In the genomic region with DNA sequence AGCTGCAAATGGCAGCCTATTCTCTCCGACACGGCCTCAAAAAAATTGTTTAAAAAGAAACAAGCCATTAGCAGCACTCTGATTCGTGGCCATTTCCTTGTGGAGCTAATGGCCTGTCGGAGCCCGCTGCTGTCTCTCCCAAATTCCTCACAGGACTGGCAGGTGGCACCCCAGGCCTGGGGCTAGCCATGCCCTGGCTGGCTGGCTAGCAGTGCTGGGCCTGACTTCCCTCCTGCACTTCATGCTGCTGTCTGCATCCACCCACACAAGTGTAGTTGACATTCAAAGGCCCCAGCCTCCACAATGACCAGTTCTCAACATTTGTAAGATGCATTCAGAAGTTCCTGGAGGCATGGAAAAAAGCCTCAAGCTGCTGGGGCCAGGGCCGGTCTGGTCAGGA, we compare ENCODE assay signal across 17 cellular contexts.
DNase-seq lines count a peak whose midpoint lies in the region; ATAC-seq, FAIRE-seq and TF ChIP-seq lines count a peak whose summit lies in the region.
"Had no signal": no experiment of that assay in that cellular context is flagged by ENCODE, and none has a peak within 500 bp of the region (broad histone marks: within the 10 kb centered on the region; RNA-seq: fewer than 3 reads in every experiment).

No MANE protein-coding gene starts in this region.

- intact Hi-C loops in left lung (cut with DNase I) = no loop called here

- H3K23ac ChIP-seq in H9 (ENCODE audit: insufficient read length, low read depth, low read length) (no peak overlapping the region), H1 (ENCODE audit: insufficient read length) (no peak overlapping the region)

- H3K18ac ChIP-seq in H9 (ENCODE audit: insufficient read length, low read depth, low read length) = no peak overlapping the region
- no peak overlapping the region for H3K18ac ChIP-seq in H1 (ENCODE audit: extremely low read depth, low read length)

- H4K8ac ChIP-seq in H9 (replicated peaks; ENCODE audit: insufficient read length, low read depth, low read length) (no peak overlapping the region), H1 (ENCODE audit: extremely low read depth, insufficient read depth, low read length) (no peak overlapping the region)

- no peak overlapping the region for H4K5ac ChIP-seq in H9 (ENCODE audit: insufficient read length, low read depth, low read length)
- H4K5ac ChIP-seq in H1 (ENCODE audit: insufficient read length, low read depth, low read length) = no peak overlapping the region

- peak overlapping the region; percentile 16 to 53 (median 21); a peak in 3 of 7 replicates for H3K27ac Mint-ChIP-seq in H9
- H3K27ac Mint-ChIP-seq: activated naive CD4-positive, alpha-beta T cell treated with anti-CD3 and anti-CD28 coated beads, Interleukin-2, amount 10 ng/mL, durations not matched to agents 7 days and 5 days; CD4-positive, alpha-beta T cell; stimulated activated naive CD8-positive, alpha-beta T cell treated with anti-CD3 and anti-CD28 coated beads, Interleukin-15, Interleukin-2, amounts not matched to agents 100 ng/mL and 50 ng/mL, for 24 hours had no signal

- H4K91ac ChIP-seq in H9 (ENCODE audit: insufficient read length, low read depth, low read length) = no peak overlapping the region
- no peak overlapping the region for H4K91ac ChIP-seq in H1 (replicated peaks; ENCODE audit: insufficient read length, low read length)

- H3K9ac ChIP-seq in H9 (ENCODE audit: extremely low read depth, insufficient read length, low read length) (no peak overlapping the region), H1 (replicated peaks in 1 of 4; ENCODE audit: extremely low read depth in 1 of 4, low read depth in 3 of 4, low read length in 3 of 4) (no peak overlapping the region)

- H3K36me3 Mint-ChIP-seq in H9 (ENCODE audit: insufficient read depth in 1 of 3, low read depth in 3 of 3) = peaks cover 4 to 17% (median 5%) of the 10 kb centered on the region in 3 experiments
- H3K36me3 Mint-ChIP-seq: activated naive CD4-positive, alpha-beta T cell treated with anti-CD3 and anti-CD28 coated beads, Interleukin-2, amount 10 ng/mL, durations not matched to agents 7 days and 5 days had no signal

- H2AK5ac ChIP-seq in H9 (ENCODE audit: insufficient read length, low read length) (no peak overlapping the region), H1 (ENCODE audit: low read depth, low read length) (no peak overlapping the region)

- H3K4me3 ChIP-seq in H1 (ENCODE audit: extremely low read depth in 1 of 4, insufficient read depth in 2 of 4, low read depth in 3 of 4, low read length in 4 of 4) = no peak overlapping the region
- H3K4me3 ChIP-seq in left lung = no peak overlapping the region
- H3K4me3 ChIP-seq: vagina had no signal

- H3K9me3 Mint-ChIP-seq in H9 = no peaks in the 10 kb centered on the region
- H3K9me3 Mint-ChIP-seq: activated naive CD4-positive, alpha-beta T cell treated with anti-CD3 and anti-CD28 coated beads, Interleukin-2, amount 10 ng/mL, durations not matched to agents 7 days and 5 days; CD4-positive, alpha-beta T cell; stimulated activated naive CD8-positive, alpha-beta T cell treated with anti-CD3 and anti-CD28 coated beads, Interleukin-15, Interleukin-2, amounts not matched to agents 100 ng/mL and 50 ng/mL, for 24 hours had no signal

- FAIRE-seq in H1 (lab: Jason Lieb, UNC) = no peak
- FAIRE-seq: HTR-8/SVneo had no signal

- CTCF ChIA-PET in H1 (lab: Charles Lee; ENCODE audit: partially characterized antibody) = interaction anchor here (0.7 to 2.4 kb wide), 6 partner anchors 9 to 171 kb away, joined by 3 to 9 read pairs (median 4); no protein-coding TSS in a partner anchor

- no peak overlapping the region for H3T11ph ChIP-seq in H9 (ENCODE audit: low read length)

- no peak overlapping the region for H3K4me3 Mint-ChIP-seq in H9
- H3K4me3 Mint-ChIP-seq: activated naive CD4-positive, alpha-beta T cell treated with anti-CD3 and anti-CD28 coated beads, Interleukin-2, amount 10 ng/mL, durations not matched to agents 7 days and 5 days; CD4-positive, alpha-beta T cell; stimulated activated naive CD8-positive, alpha-beta T cell treated with anti-CD3 and anti-CD28 coated beads, Interleukin-15, Interleukin-2, amounts not matched to agents 100 ng/mL and 50 ng/mL, for 24 hours had no signal

- POLR2A ChIA-PET in H1 (lab: Charles Lee; ENCODE audit: partially characterized antibody) = interaction anchor here (1.0 to 1.5 kb wide), 3 partner anchors 9 to 37 kb away, joined by 3 read pairs; no protein-coding TSS in a partner anchor

- H3K4me1 Mint-ChIP-seq in H9 = peaks cover 52 to 55% of the 10 kb centered on the region in 2 experiments
- H3K4me1 Mint-ChIP-seq: activated naive CD4-positive, alpha-beta T cell treated with anti-CD3 and anti-CD28 coated beads, Interleukin-2, amount 10 ng/mL, durations not matched to agents 7 days and 5 days had no signal

- peaks cover 14% of the 10 kb centered on the region; the same call in 1 of the 2 replicates for H3K4me1 ChIP-seq in H9 (ENCODE audit: insufficient read depth, low read length)
- H3K4me1 ChIP-seq in H1 (replicated peaks in 1 of 4; ENCODE audit: control insufficient read depth in 3 of 4, insufficient read depth in 4 of 4, low read length in 3 of 4) = peaks cover 13 to 25% (median 21%) of the 10 kb centered on the region in 4 experiments
- H3K4me1 ChIP-seq in left lung = no peaks in the 10 kb centered on the region

- H2BK12ac ChIP-seq in H9 (ENCODE audit: insufficient read length, low read depth, low read length) (no peak overlapping the region), H1 (ENCODE audit: low read depth, low read length) (no peak overlapping the region)

- TF ChIP-seq CTCF in 22Rv1 (IDR thresholded peaks at IDR 0.05) = no peak
- no peak for TF ChIP-seq CTCF in H9 (conservative IDR thresholded peaks at IDR 0.05)
- peak in 2 of 3 experiments; percentile 4 to 17; a peak in 3 of 4 replicates for TF ChIP-seq CTCF in H1 (IDR thresholded peaks at IDR 0.05; ENCODE audit: control extremely low read depth in 1 of 3, insufficient read depth in 1 of 3, low read depth in 1 of 3, low read length in 3 of 3)
- TF ChIP-seq CTCF in left lung (IDR thresholded peaks at IDR 0.05) = no peak

- no peak overlapping the region for H3K4me2 ChIP-seq in H9 (ENCODE audit: insufficient read depth, insufficient read length, low read length)
- no peak overlapping the region for H3K4me2 ChIP-seq in H1 (ENCODE audit: insufficient read depth in 1 of 2, low read depth in 2 of 2, low read length in 2 of 2)

- no peak overlapping the region for H2AFZ ChIP-seq in H9 (ENCODE audit: low read length)
- H2AFZ ChIP-seq in H1 (ENCODE audit: low read length) = no peak overlapping the region

- H3K27ac ChIP-seq in 22Rv1 (peak overlapping the region; percentile 49; the same call in 1 of the 2 replicates), H9 (ENCODE audit: insufficient read length, low read depth, low read length) (no peak overlapping the region), H1 (ENCODE audit: low read depth, low read length) (no peak overlapping the region), left lung (no peak overlapping the region)
- H3K27ac ChIP-seq: vagina had no signal

- no CpG with 5 or more reads among the region's 6 CpGs for WGBS in H9 (ENCODE audit: extremely low coverage, insufficient read length, low lambda C conversion rate)
- WGBS in H1 (ENCODE audit: extremely low coverage in 1 of 2, insufficient coverage in 1 of 2, insufficient read length in 1 of 2, insufficient replicate concordance in 2 of 2, low coverage in 1 of 2, low lambda C conversion rate in 2 of 2, missing lambda C conversion rate in 1 of 2), 2 experiments = 92% methylated on average over 6 of the region's 6 CpGs; no CpG with 5 or more reads in 1 of the 2 experiments

- H3K79me1 ChIP-seq in H9 (ENCODE audit: insufficient read depth, low read depth, low read length, poor library complexity, severe bottlenecking) (no peaks in the 10 kb centered on the region), H1 (ENCODE audit: low read depth, low read length) (peaks cover 4% of the 10 kb centered on the region; the same call in 1 of the 2 replicates)

- no peak for TF ChIP-seq EP300 in H1 (IDR thresholded peaks at IDR 0.05; ENCODE audit: borderline replicate concordance in 1 of 2, low read depth in 2 of 2, low read length in 2 of 2)

- H3K79me2 ChIP-seq in H9 (ENCODE audit: insufficient read depth, low read length) (no peaks in the 10 kb centered on the region), H1 (ENCODE audit: control insufficient read depth in 1 of 2, insufficient read depth in 2 of 2, low read length in 2 of 2) (no peaks in the 10 kb centered on the region)

- TF ChIP-seq POLR2A in H1 (IDR thresholded peaks at IDR 0.05; ENCODE audit: control extremely low read depth in 1 of 2, low read depth in 2 of 2, low read length in 2 of 2) = no peak

- H3K56ac ChIP-seq in H9 (ENCODE audit: insufficient read length, low read depth, low read length) (no peak overlapping the region), H1 (replicated peaks; ENCODE audit: insufficient read length, low read depth, low read length) (no peak overlapping the region)

- H3K14ac ChIP-seq in H9 (ENCODE audit: insufficient read depth, low read length) = no peak overlapping the region; the same call in 1 of the 2 replicates
- no peak overlapping the region for H3K14ac ChIP-seq in H1 (ENCODE audit: insufficient read length)

- H2BK120ac ChIP-seq in H9 (ENCODE audit: low read depth, low read length, poor library complexity, severe bottlenecking) = no peak overlapping the region
- H2BK120ac ChIP-seq in H1 (replicated peaks; ENCODE audit: low read depth, low read length) = no peak overlapping the region

- no peaks in the 10 kb centered on the region for H3K9me3 ChIP-seq in H9 (ENCODE audit: control insufficient read depth, low read depth, low read length)
- H3K9me3 ChIP-seq in H1 (ENCODE audit: insufficient read depth in 2 of 2, low read depth in 1 of 2, low read length in 1 of 2) = no peaks in the 10 kb centered on the region
- H3K9me3 ChIP-seq in left lung = no peaks in the 10 kb centered on the region
- H3K9me3 ChIP-seq: vagina had no signal

- no peak overlapping the region for H2BK5ac ChIP-seq in H9 (ENCODE audit: insufficient read length, low read length)
- no peak overlapping the region for H2BK5ac ChIP-seq in H1 (ENCODE audit: low read depth, low read length)

- no peak overlapping the region for H2BK20ac ChIP-seq in H9 (ENCODE audit: low read depth, low read length, poor library complexity, severe bottlenecking)
- no peak overlapping the region for H2BK20ac ChIP-seq in H1 (ENCODE audit: low read length)

- H3K27me3 ChIP-seq in H9 (ENCODE audit: insufficient read depth, low read length) (no peaks in the 10 kb centered on the region), H1 (replicated peaks in 1 of 4; ENCODE audit: control insufficient read depth in 3 of 4, extremely low read depth in 1 of 4, insufficient read depth in 3 of 4, low read length in 3 of 4) (no peaks in the 10 kb centered on the region), left lung (no peaks in the 10 kb centered on the region)
- H3K27me3 ChIP-seq: vagina had no signal

- DNase-seq in H9 (no peak), H1 (ENCODE audit: low read depth in 1 of 2, low spot score in 2 of 2) (no peak), left lung (no peak), mesenteric fat pad (ENCODE audit: low spot score) (no peak)
- no peak for DNase-seq in effector CD8-positive, alpha-beta T cell (lab: John Stamatoyannopoulos, UW)
- DNase-seq: activated CD4-positive, alpha-beta T cell treated with anti-CD3 and anti-CD28 coated beads for 4 hours; activated naive CD4-positive, alpha-beta T cell treated with anti-CD3 and anti-CD28 coated beads, Interleukin-2, amount 10 ng/mL, durations not matched to agents 7 days and 5 days; CD4-positive, alpha-beta T cell; dermis blood vessel endothelial cell; NCI-H446; SHP77 treated with DMSO at 0.1 percent for 48 hours had no signal

- no peaks in the 10 kb centered on the region for H3K27me3 Mint-ChIP-seq in H9 (ENCODE audit: low read depth)
- H3K27me3 Mint-ChIP-seq: activated naive CD4-positive, alpha-beta T cell treated with anti-CD3 and anti-CD28 coated beads, Interleukin-2, amount 10 ng/mL, durations not matched to agents 7 days and 5 days; CD4-positive, alpha-beta T cell; stimulated activated naive CD8-positive, alpha-beta T cell treated with anti-CD3 and anti-CD28 coated beads, Interleukin-15, Interleukin-2, amounts not matched to agents 100 ng/mL and 50 ng/mL, for 24 hours had no signal

- H3K23me2 ChIP-seq in H9 (ENCODE audit: insufficient read length, low read depth, low read length, poor library complexity, severe bottlenecking) (no peaks in the 10 kb centered on the region), H1 (ENCODE audit: low read depth, low read length) (no peaks in the 10 kb centered on the region)

- peak; percentile 48 for ATAC-seq in left lung
- ATAC-seq in HG02623 (IDR thresholded peaks at IDR 0.05; ENCODE audit: unreplicated experiment) = no peak
- no peak for ATAC-seq in HG02970 (IDR thresholded peaks at IDR 0.05; ENCODE audit: low FRiP score, unreplicated experiment)

- H4K20me1 ChIP-seq in H9 (ENCODE audit: control insufficient read depth, insufficient read depth, insufficient read length) = no peaks in the 10 kb centered on the region
- peaks cover 0 to 2% of the 10 kb centered on the region in 2 experiments for H4K20me1 ChIP-seq in H1 (replicated peaks in 1 of 2; ENCODE audit: control insufficient read depth in 1 of 2, insufficient read depth in 2 of 2, low read length in 2 of 2)

- TF ChIP-seq RAD21 in H1 (IDR thresholded peaks at IDR 0.05 in 1 of 2, conservative IDR thresholded peaks at IDR 0.05 in 1 of 2; ENCODE audit: low read depth in 2 of 2, low read length in 2 of 2) = peak; percentile 29 to 46; a peak in 3 of 4 replicates

- H3K36me3 ChIP-seq in H1 (ENCODE audit: control insufficient read depth in 2 of 4, insufficient read depth in 4 of 4, low read length in 3 of 4) (no peaks in the 10 kb centered on the region; a peak in 1 of 8 replicates), left lung (peaks cover 0 to 41% of the 10 kb centered on the region in 2 donors)
- H3K36me3 ChIP-seq: vagina had no signal

- H2BK15ac ChIP-seq in H9 (ENCODE audit: low read depth, low read length) (no peak overlapping the region), H1 (ENCODE audit: low read length) (no peak overlapping the region)

- H3K4ac ChIP-seq in H9 (ENCODE audit: low read depth, low read length) = no peak overlapping the region
- no peak overlapping the region for H3K4ac ChIP-seq in H1 (replicated peaks; ENCODE audit: insufficient read length, low read depth, low read length)

Comparison
In these comparisons a context has a peak if more than half of its experiments do, and no peak if none do; other contexts are left out.
1. CTCF ChIP-seq: peak in H1 (2 of 3); none in 22Rv1 (single experiment), H9 (single experiment) and left lung (0 of 2).